9 cellular contexts compared by ENCODE assay signal in genomic region chr22:38699143-38699542, GRCh38. TPM values are rescaled to one million over a fixed set of nuclear protein-coding genes. Genes with fewer than 3 reads are reported as not detected.
DNase-seq lines count a peak whose midpoint lies in the region; ATAC-seq and TF ChIP-seq lines count a peak whose summit lies in the region.
"Had no signal": no experiment of that assay in that cellular context is flagged by ENCODE, and none has a peak within 500 bp of the region (broad histone marks: within the 10 kb centered on the region; RNA-seq: fewer than 3 reads in every experiment).

No MANE protein-coding gene starts in this region.

- CTCF ChIA-PET in AG04449 (lab: Yijun Ruan, JAX): interaction anchor here (0.7 to 4.3 kb wide), 6 partner anchors 8 to 647 kb away, joined by 3 to 45 read pairs (median 4); partner anchors contain the start of gene TOMM22
- CTCF ChIA-PET in naive thymus-derived CD4-positive, alpha-beta T cell (lab: Charles Lee): interaction anchor here (1.8 to 4.1 kb wide), 3 partner anchors 17 to 69 kb away, joined by 6 to 22 read pairs (median 9); partner anchors contain the start of gene TOMM22

- H4K20me1 ChIP-seq in KMS-11 (ENCODE audit: insufficient read depth): no peaks in the 10 kb centered on the region

- no peaks in the 10 kb centered on the region for H3K36me3 ChIP-seq in KMS-11 (ENCODE audit: insufficient read depth)
- no peaks in the 10 kb centered on the region for H3K36me3 ChIP-seq in naive thymus-derived CD4-positive, alpha-beta T cell (ENCODE audit: control insufficient read depth in 2 of 3, insufficient read depth in 3 of 3, low read length in 3 of 3)

- H3K4me3 ChIP-seq in AG04449 (ENCODE audit: low read depth, low read length) (peak overlapping the region; percentile 80), KMS-11 (IDR thresholded peaks at IDR 0.05; ENCODE audit: insufficient read depth, low read depth, low read length) (no peak overlapping the region)
- H3K4me3 ChIP-seq in naive thymus-derived CD4-positive, alpha-beta T cell (ENCODE audit: low read length): peak overlapping the region; percentile 62

- H3K79me2 ChIP-seq in KMS-11 (ENCODE audit: insufficient read depth, low read depth): peaks cover 36% of the 10 kb centered on the region

- no peak for ATAC-seq in central memory CD8-positive, alpha-beta T cell (replicated peaks; ENCODE audit: extremely low read depth, poor library complexity, severe bottlenecking)
- no peak for ATAC-seq in naive thymus-derived CD4-positive, alpha-beta T cell
- ATAC-seq in HG03196 (IDR thresholded peaks at IDR 0.05; ENCODE audit: unreplicated experiment): no peak
- ATAC-seq in GM19455 (IDR thresholded peaks at IDR 0.05; ENCODE audit: unreplicated experiment): no peak

- H3K27ac Mint-ChIP-seq in central memory CD8-positive, alpha-beta T cell (ENCODE audit: low read depth): peak overlapping the region; percentile 99
- H3K27ac Mint-ChIP-seq in naive thymus-derived CD4-positive, alpha-beta T cell: peak overlapping the region; percentile 78 to 100 (median 99)

- TF ChIP-seq CTCF in AG04449 (IDR thresholded peaks at IDR 0.05; ENCODE audit: insufficient read depth, low read length, missing control alignments): no peak
- no peak for TF ChIP-seq CTCF in KMS-11 (conservative IDR thresholded peaks at IDR 0.05; ENCODE audit: low read depth, low read length)

- H3K27ac ChIP-seq in KMS-11: no peak overlapping the region
- H3K27ac ChIP-seq in naive thymus-derived CD4-positive, alpha-beta T cell (ENCODE audit: low read depth, low read length): peak overlapping the region; percentile 100

- in situ Hi-C loops in KBM-7 (cut with MboI; ENCODE audit: low pct_unique_long_range_greater_than_20kb, low sequenced_read_pairs): no loop called here

- H3K9ac ChIP-seq in KMS-11: peak overlapping the region; percentile 95; the same call in 1 of the 2 replicates

- DNase-seq in AG04449 (ENCODE audit: low read depth, low spot score) (no peak), KBM-7 (no peak), MV-4-11 (lab: John Stamatoyannopoulos, UW) (no peak)
- DNase-seq in central memory CD8-positive, alpha-beta T cell (ENCODE audit: low spot score in 2 of 2): no peak
- peak in 1 of 9 donors; percentile 16 for DNase-seq in naive thymus-derived CD4-positive, alpha-beta T cell
- DNase-seq: NCI-H2081 had no signal

- H2AFZ ChIP-seq in KMS-11 (ENCODE audit: low read depth): no peak overlapping the region

- peak overlapping the region; percentile 87 for H3K4me3 Mint-ChIP-seq in central memory CD8-positive, alpha-beta T cell
- H3K4me3 Mint-ChIP-seq in naive thymus-derived CD4-positive, alpha-beta T cell: peak overlapping the region; percentile 89 to 97 (median 92)

- POLR2A ChIA-PET in AG04449 (lab: Yijun Ruan, JAX): interaction anchor here (1.9 kb wide), 1 partner anchor 17 kb away, joined by 9 read pairs; the partner anchor contains the start of gene TOMM22
- POLR2A ChIA-PET in naive thymus-derived CD4-positive, alpha-beta T cell (lab: Charles Lee): interaction anchor here (0.6 to 4.4 kb wide), 9 partner anchors 8 to 1860 kb away, joined by 3 to 32 read pairs (median 4); partner anchors contain the start of genes CBY1, FAM227A and TOMM22

- no peaks in the 10 kb centered on the region for H3K27me3 ChIP-seq in KMS-11 (ENCODE audit: insufficient read depth, low read depth)
- no peaks in the 10 kb centered on the region for H3K27me3 ChIP-seq in naive thymus-derived CD4-positive, alpha-beta T cell (ENCODE audit: control insufficient read depth in 2 of 2, insufficient read depth in 2 of 2, low read length in 2 of 2)

- no peaks in the 10 kb centered on the region for H3K27me3 Mint-ChIP-seq in central memory CD8-positive, alpha-beta T cell
- H3K27me3 Mint-ChIP-seq in naive thymus-derived CD4-positive, alpha-beta T cell: no peaks in the 10 kb centered on the region

- H3K9me3 ChIP-seq in naive thymus-derived CD4-positive, alpha-beta T cell (ENCODE audit: control insufficient read depth in 2 of 3, low read length in 3 of 3): no peaks in the 10 kb centered on the region

- intact Hi-C loops in naive thymus-derived CD4-positive, alpha-beta T cell (cut with micrococcal nuclease): loop anchor here in 1 of 2 donors (5.0 kb wide), 1 partner anchor 192 kb away; the partner anchor contains the start of gene DDX17

- H3K4me1 Mint-ChIP-seq in central memory CD8-positive, alpha-beta T cell: peaks cover 50% of the 10 kb centered on the region
- H3K4me1 Mint-ChIP-seq in naive thymus-derived CD4-positive, alpha-beta T cell: peaks cover 34 to 66% (median 59%) of the 10 kb centered on the region in 7 donors

- peaks cover 30% of the 10 kb centered on the region for H3K36me3 Mint-ChIP-seq in central memory CD8-positive, alpha-beta T cell (ENCODE audit: insufficient read depth)
- H3K36me3 Mint-ChIP-seq in naive thymus-derived CD4-positive, alpha-beta T cell: peaks cover 0 to 28% (median 3%) of the 10 kb centered on the region in 5 donors

- peaks cover 34% of the 10 kb centered on the region for H3K4me1 ChIP-seq in KMS-11 (ENCODE audit: low read depth, poor library complexity, severe bottlenecking)
- H3K4me1 ChIP-seq in naive thymus-derived CD4-positive, alpha-beta T cell (ENCODE audit: control insufficient read depth in 2 of 2, insufficient read depth in 2 of 2, low read length in 2 of 2): peaks cover 31 to 38% of the 10 kb centered on the region in 2 donors

- H3K9me3 Mint-ChIP-seq in central memory CD8-positive, alpha-beta T cell: no peaks in the 10 kb centered on the region
- H3K9me3 Mint-ChIP-seq in naive thymus-derived CD4-positive, alpha-beta T cell: no peaks in the 10 kb centered on the region

- peak overlapping the region; percentile 68 for H3K4me2 ChIP-seq in KMS-11

RNA-seq across cellular contexts. Expression of gene JOSD1, which starts 1.6 kb away (rescaled TPM):
- total RNA-seq in naive thymus-derived CD4-positive, alpha-beta T cell: 100 to 1,000 TPM in 2 of 5 experiments, 10 to 100 TPM in 3; 60.6 to 175 (median 74.9) TPM
- polyA plus RNA-seq in naive thymus-derived CD4-positive, alpha-beta T cell: 1 to 10 TPM; 7.4 to 8.1 TPM

RNA-seq across cellular contexts. Expression of gene GTPBP1, which starts 6.6 kb away (rescaled TPM):
- 100 to 1,000 TPM in 2 of 5 experiments, 10 to 100 TPM in 3; 79.1 to 209 (median 91.9) TPM for total RNA-seq in naive thymus-derived CD4-positive, alpha-beta T cell
- polyA plus RNA-seq in naive thymus-derived CD4-positive, alpha-beta T cell: 10 to 100 TPM; 16.9 to 32.8 TPM

RNA-seq across cellular contexts. Expression of gene TOMM22, which starts 17.4 kb away (rescaled TPM):
- total RNA-seq in naive thymus-derived CD4-positive, alpha-beta T cell: 10 to 100 TPM; 45.0 to 92.4 (median 50.6) TPM
- 10 to 100 TPM; 47.3 to 53.1 TPM for polyA plus RNA-seq in naive thymus-derived CD4-positive, alpha-beta T cell

RNA-seq across cellular contexts. Expression of gene CBY1, which starts 42.7 kb away (rescaled TPM):
- 10 to 100 TPM; 12.2 to 39.9 (median 15.2) TPM for total RNA-seq in naive thymus-derived CD4-positive, alpha-beta T cell
- polyA plus RNA-seq in naive thymus-derived CD4-positive, alpha-beta T cell: 10 to 100 TPM in 1 of 2 donors, 1 to 10 TPM in 1; 8.1 to 11.2 TPM

RNA-seq across cellular contexts. Expression of gene FAM227A, which starts 43.0 kb away (rescaled TPM):
- 1 to 10 TPM in 1 of 5 experiments, under 1 TPM in 3, not detected in 1; 0.05 to 1.0 (median 0.30) TPM for total RNA-seq in naive thymus-derived CD4-positive, alpha-beta T cell
- not detected for polyA plus RNA-seq in naive thymus-derived CD4-positive, alpha-beta T cell
